Comparison of ENCODE assay signal across 18 cellular contexts in genomic region chr13:27918041-27918917, GRCh38. TPM values are rescaled to one million over a fixed set of nuclear protein-coding genes. Genes with fewer than 3 reads are reported as not detected.
DNase-seq lines count a peak whose midpoint lies in the region; ATAC-seq and TF ChIP-seq lines count a peak whose summit lies in the region.
"Had no signal": no experiment of that assay in that cellular context is flagged by ENCODE, and none has a peak within 500 bp of the region (broad histone marks: within the 10 kb centered on the region; RNA-seq: fewer than 3 reads in every experiment).

No MANE protein-coding gene starts in this region.

- in situ Hi-C loops in G401 (cut with HindIII; ENCODE audit: low sequenced_read_pairs): no loop called here

- H3K9me3 Mint-ChIP-seq in activated CD4-positive, alpha-beta T cell treated with anti-CD3 and anti-CD28 coated beads, Interleukin-2, amount 10 ng/mL, durations not matched to agents 24 days and 14 days: peaks cover 3% of the 10 kb centered on the region
- H3K9me3 Mint-ChIP-seq in activated B cell treated with CpG ODN at 0.5 μM for 24 hours (no peaks in the 10 kb centered on the region), immature natural killer cell (no peaks in the 10 kb centered on the region)

- peak overlapping the region; percentile 79 for H3K27ac Mint-ChIP-seq in activated CD4-positive, alpha-beta T cell treated with anti-CD3 and anti-CD28 coated beads, Interleukin-2, amount 10 ng/mL, durations not matched to agents 24 days and 14 days
- no peak overlapping the region for H3K27ac Mint-ChIP-seq in activated B cell treated with CpG ODN at 0.5 μM for 24 hours
- no peak overlapping the region for H3K27ac Mint-ChIP-seq in immature natural killer cell

- H3K36me3 Mint-ChIP-seq in activated CD4-positive, alpha-beta T cell treated with anti-CD3 and anti-CD28 coated beads, Interleukin-2, amount 10 ng/mL, durations not matched to agents 24 days and 14 days (ENCODE audit: low read depth): peaks cover 3% of the 10 kb centered on the region
- no peaks in the 10 kb centered on the region for H3K36me3 Mint-ChIP-seq in activated B cell treated with CpG ODN at 0.5 μM for 24 hours (ENCODE audit: low read depth)
- no peaks in the 10 kb centered on the region for H3K36me3 Mint-ChIP-seq in immature natural killer cell

- no peak for TF ChIP-seq CTCF in activated B cell treated with CpG ODN at 0.5 μM for 24 hours (IDR thresholded peaks at IDR 0.05)

- H3K4me1 Mint-ChIP-seq in activated CD4-positive, alpha-beta T cell treated with anti-CD3 and anti-CD28 coated beads, Interleukin-2, amount 10 ng/mL, durations not matched to agents 24 days and 14 days: peaks cover 12% of the 10 kb centered on the region
- peaks cover 34% of the 10 kb centered on the region for H3K4me1 Mint-ChIP-seq in activated B cell treated with CpG ODN at 0.5 μM for 24 hours
- H3K4me1 Mint-ChIP-seq in immature natural killer cell: peaks cover 20 to 29% of the 10 kb centered on the region in 2 donors

- H3K4me3 Mint-ChIP-seq in activated CD4-positive, alpha-beta T cell treated with anti-CD3 and anti-CD28 coated beads, Interleukin-2, amount 10 ng/mL, durations not matched to agents 24 days and 14 days: no peak overlapping the region
- H3K4me3 Mint-ChIP-seq in activated B cell treated with CpG ODN at 0.5 μM for 24 hours (peak overlapping the region; percentile 56), immature natural killer cell (peak overlapping the region in 3 of 5 donors; percentile 29 to 41 (median 38))

- ATAC-seq in activated B cell treated with CpG ODN at 0.5 μM for 24 hours (ENCODE audit: low read depth): no peak
- no peak for ATAC-seq in GM19463 (IDR thresholded peaks at IDR 0.05; ENCODE audit: unreplicated experiment)

- intact Hi-C loops in activated CD4-positive, alpha-beta T cell treated with anti-CD3 and anti-CD28 coated beads, Interleukin-2, amount 10 ng/mL, durations not matched to agents 24 days and 14 days (cut with micrococcal nuclease): no loop called here
- intact Hi-C loops in activated B cell treated with CpG ODN at 0.5 μM for 24 hours (cut with micrococcal nuclease): loop anchor here (2.0 kb wide), 1 partner anchor 91 kb away; no protein-coding TSS in a partner anchor

- no peak for DNase-seq in activated CD4-positive, alpha-beta T cell treated with anti-CD3 and anti-CD28 coated beads, Interleukin-2, amount 10 ng/mL, durations not matched to agents 24 days and 14 days
- DNase-seq in activated CD4-positive, alpha-beta T cell treated with anti-CD3 and anti-CD28 coated beads for 48 hours: no peak
- no peak for DNase-seq in activated B cell treated with CpG ODN at 0.5 μM for 24 hours
- DNase-seq in immature natural killer cell: no peak
- peak; percentile 66 for DNase-seq in retina
- DNase-seq in hypothalamus (lab: John Stamatoyannopoulos, UW): no peak
- no peak for DNase-seq in G401 (ENCODE audit: low spot score)
- DNase-seq: ACHN, DMS79 treated with DMSO at 0.1 percent for 48 hours, GOT3, MV-4-11, NCI-H2171 treated with DMSO at 0.1 percent for 48 hours had no signal

- POLR2A ChIA-PET in activated B cell treated with CpG ODN at 0.5 μM for 24 hours (lab: Charles Lee): no interaction called here

- CTCF ChIA-PET in activated B cell treated with CpG ODN at 0.5 μM for 24 hours (lab: Charles Lee): no interaction called here

- H3K27me3 Mint-ChIP-seq in activated CD4-positive, alpha-beta T cell treated with anti-CD3 and anti-CD28 coated beads, Interleukin-2, amount 10 ng/mL, durations not matched to agents 24 days and 14 days: peaks cover 72% of the 10 kb centered on the region
- peaks cover 65% of the 10 kb centered on the region for H3K27me3 Mint-ChIP-seq in activated B cell treated with CpG ODN at 0.5 μM for 24 hours
- H3K27me3 Mint-ChIP-seq in immature natural killer cell (ENCODE audit: low read depth in 3 of 3): peaks cover 23 to 30% (median 28%) of the 10 kb centered on the region in 3 donors

RNA-seq across cellular contexts. Expression of gene PDX1, which starts 1.5 kb away (rescaled TPM):
- not detected in 2 replicates for total RNA-seq in activated CD4-positive, alpha-beta T cell treated with anti-CD3 and anti-CD28 coated beads, Interleukin-2, amount 10 ng/mL, durations not matched to agents 24 days and 14 days
- total RNA-seq in activated B cell treated with CpG ODN at 0.5 μM for 24 hours: not detected in 2 replicates
- polyA plus RNA-seq in immature natural killer cell: not detected
- total RNA-seq in G401 (2014; rRNA removed; shearing (Covaris generic)): not detected in 2 replicates
- total RNA-seq: activated CD8-positive, alpha-beta memory T cell treated with anti-CD3 and anti-CD28 coated beads for 36 hours; dermis microvascular lymphatic vessel endothelial cell; frontal cortex; kidney epithelial cell; T-helper 2 cell treated with Interferon-gamma antibody and Interleukin-4, amounts not matched to agents 100 ng/mL and 5 ng/mL, for 36 hours had no signal

RNA-seq across cellular contexts. Expression of gene CDX2, which starts 50.8 kb away (rescaled TPM):
- total RNA-seq in activated CD4-positive, alpha-beta T cell treated with anti-CD3 and anti-CD28 coated beads, Interleukin-2, amount 10 ng/mL, durations not matched to agents 24 days and 14 days: not detected in 2 replicates
- not detected in 2 replicates for total RNA-seq in activated B cell treated with CpG ODN at 0.5 μM for 24 hours
- not detected for polyA plus RNA-seq in immature natural killer cell
- total RNA-seq in G401 (2014; rRNA removed; shearing (Covaris generic)): 0.37 and 0.41 TPM in 2 replicates
- total RNA-seq: activated CD8-positive, alpha-beta memory T cell treated with anti-CD3 and anti-CD28 coated beads for 36 hours; dermis microvascular lymphatic vessel endothelial cell; frontal cortex; kidney epithelial cell; T-helper 2 cell treated with Interferon-gamma antibody and Interleukin-4, amounts not matched to agents 100 ng/mL and 5 ng/mL, for 36 hours had no signal
